ENCODE assay signal across 1 cellular context in the genomic region with DNA sequence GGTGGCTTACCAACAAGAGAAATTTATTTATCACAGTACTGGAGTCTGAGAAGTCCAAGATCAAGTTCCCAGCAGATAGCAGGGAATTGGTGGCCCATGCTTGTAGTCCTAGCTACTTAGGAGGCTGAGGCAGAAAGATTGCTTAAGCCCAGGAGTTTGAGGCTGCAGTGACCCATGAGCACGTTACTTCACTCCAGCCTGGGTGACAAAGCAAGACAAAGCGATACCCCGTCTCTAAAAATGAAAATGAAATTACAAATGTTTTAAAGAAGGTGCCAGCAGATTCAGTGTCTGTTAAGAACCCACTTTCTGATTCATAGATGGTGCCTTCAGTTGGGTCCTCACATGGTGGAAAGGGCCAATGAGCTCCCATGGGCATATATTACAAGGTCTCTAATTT.
TF ChIP-seq lines count a peak whose summit lies in the region.

No MANE protein-coding gene starts in this region.

TF ChIP-seq in IMR-90, 13 proteins besides CTCF, POLR2A, EP300 and RAD21:
- no peak for TF ChIP-seq MXI1 (IDR thresholded peaks at IDR 0.05; ENCODE audit: borderline replicate concordance, low read depth, low read length)
